In genomic region chr13:31111136-31111535, GRCh38 we compare ENCODE assay signal across 11 cellular contexts.
"Had no signal": no experiment of that assay in that cellular context is flagged by ENCODE, and none has a peak within 500 bp of the region (broad histone marks: within the 10 kb centered on the region; RNA-seq: fewer than 3 reads in every experiment).

No MANE protein-coding gene starts in this region.

- H3K9ac ChIP-seq: parathyroid adenoma had no signal

- H3K4me3 ChIP-seq: thyroid gland had no signal

- H3K27me3 ChIP-seq: thyroid gland had no signal

- DNase-seq: activated CD4-positive, alpha-beta T cell treated with anti-CD3 and anti-CD28 coated beads, Interleukin-2, amount 50 U/mL, for 4 hours; activated naive CD4-positive, alpha-beta T cell treated with anti-CD3 and anti-CD28 coated beads, Interleukin-2, amount 50 U/mL, for 16 hours; activated T-cell treated with anti-CD3 and anti-CD28 coated beads, Interleukin-2, amount 50 U/mL, for 72 hours; left ventricle myocardium superior; naive thymus-derived CD4-positive, alpha-beta T cell; stimulated activated CD4-positive, alpha-beta T cell treated with anti-CD3 and anti-CD28 coated beads, Interleukin-12 subunit alpha, Interleukin-12 subunit beta, amount 100 ng/mL, for 4 hours; stimulated activated CD4-positive, alpha-beta T cell treated with anti-CD3 and anti-CD28 coated beads, Interleukin-1b, Interleukin-23, amount 100 ng/mL, for 48 hours; stimulated activated CD8-positive, alpha-beta memory T cell treated with anti-CD3 and anti-CD28 coated beads, Interleukin-4, amount 100 ng/mL, for 48 hours; stimulated activated naive CD4-positive, alpha-beta T cell; thyroid gland had no signal

- ATAC-seq: activated T-cell treated with anti-CD3 and anti-CD28 coated beads, Interleukin-2, amount 50 U/mL, for 72 hours; left ventricle myocardium superior; naive thymus-derived CD4-positive, alpha-beta T cell had no signal

- H3K79me2 ChIP-seq: parathyroid adenoma had no signal

- H2AFZ ChIP-seq: parathyroid adenoma had no signal

- H3K27ac ChIP-seq: parathyroid adenoma, thyroid gland had no signal

- H3K36me3 ChIP-seq: thyroid gland had no signal

- H3K9me3 ChIP-seq: thyroid gland had no signal

- H3K4me1 ChIP-seq: parathyroid adenoma, thyroid gland had no signal
